ENCODE assay signal across 14 cellular contexts in the genomic region with DNA sequence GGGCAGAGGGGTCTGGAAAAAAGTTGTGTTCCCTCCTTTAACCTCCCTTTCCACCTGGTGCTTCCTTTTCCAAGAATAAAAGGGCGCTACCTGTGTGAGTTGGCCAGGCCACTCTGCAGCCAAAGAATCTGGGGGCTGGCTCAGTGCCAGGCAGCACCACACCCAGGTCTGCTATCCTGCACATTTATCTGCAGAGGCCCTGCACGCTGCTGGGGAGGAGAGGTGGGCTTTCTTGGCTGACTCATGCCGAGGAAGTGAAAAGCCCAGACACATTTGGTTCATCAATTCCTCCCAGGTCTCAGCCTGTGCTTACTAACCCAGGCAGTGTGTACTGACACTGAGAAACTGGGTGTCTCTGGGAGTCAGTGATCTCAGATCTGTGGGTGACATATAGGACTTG.
DNase-seq lines count a peak whose midpoint lies in the region; TF ChIP-seq lines count a peak whose summit lies in the region.
"Had no signal": no experiment of that assay in that cellular context is flagged by ENCODE, and none has a peak within 500 bp of the region (broad histone marks: within the 10 kb centered on the region; RNA-seq: fewer than 3 reads in every experiment).

No MANE protein-coding gene starts in this region.

- peak overlapping the region; percentile 92 for H3K27ac ChIP-seq in SJSA1

- peaks cover 7% of the 10 kb centered on the region; the same call in 1 of the 2 replicates for H3K36me3 ChIP-seq in SJSA1

- peaks cover 37% of the 10 kb centered on the region for H3K4me1 Mint-ChIP-seq in type B pancreatic cell (ENCODE audit: unreplicated experiment)

- H3K4me3 ChIP-seq in SJSA1, result no peak overlapping the region
- H3K4me3 ChIP-seq: GM23338, skin epidermis had no signal

- TF ChIP-seq CTCF in type B pancreatic cell (conservative IDR thresholded peaks at IDR 0.05), result no peak

- H3K27me3 ChIP-seq in SJSA1 (replicated peaks), result no peaks in the 10 kb centered on the region

- peaks cover 65% of the 10 kb centered on the region for H3K4me1 ChIP-seq in SJSA1 (replicated peaks)

- peaks cover 8% of the 10 kb centered on the region for H3K36me3 Mint-ChIP-seq in type B pancreatic cell

- H3K9me3 Mint-ChIP-seq in type B pancreatic cell, result peaks cover 5% of the 10 kb centered on the region

- H3K9me3 ChIP-seq in SJSA1 (replicated peaks), result peaks cover 6% of the 10 kb centered on the region

- H3K27me3 Mint-ChIP-seq in type B pancreatic cell, result no peaks in the 10 kb centered on the region

- peak overlapping the region; percentile 87 for H3K27ac Mint-ChIP-seq in type B pancreatic cell
- H3K27ac Mint-ChIP-seq: activated T-helper 2 cell treated with anti-CD3 and anti-CD28 coated beads, Interferon-gamma antibody, Interleukin-2, Interleukin-4, amounts not matched to agents 10 μg/mL and 5 μg/mL and 100 μg/mL, durations not matched to agents 14 hours and 24 hours and 36 hours; GM23338; WTC11 had no signal

- H3K4me3 Mint-ChIP-seq in type B pancreatic cell, result no peak overlapping the region
- H3K4me3 Mint-ChIP-seq: GM23338, WTC11 had no signal

- DNase-seq in SIG-M5 treated with dmso at 0.1 percent for 504 hours (lab: John Stamatoyannopoulos, UW; ENCODE audit: unreplicated experiment) (peak; percentile 8), SIG-M5 (lab: John Stamatoyannopoulos, UW) (no peak), SJSA1 (ENCODE audit: low read depth in 1 of 2, low spot score in 2 of 2) (no peak), iris pigment epithelial cell (ENCODE audit: low read depth) (peak; percentile 69), type B pancreatic cell (ENCODE audit: extremely low spot score, unreplicated experiment) (no peak), NCI-H1048 (lab: John Stamatoyannopoulos, UW) (no peak), midbrain (lab: John Stamatoyannopoulos, UW) (no peak)
- DNase-seq in activated naive CD4-positive, alpha-beta T cell treated with anti-CD3 and anti-CD28 coated beads, Interleukin-2, amount 50 U/mL, for 16 hours, result no peak
- DNase-seq: GDM1, NCI-H1417 had no signal

Comparison
In these comparisons a context has a peak if more than half of its experiments do, and no peak if none do; other contexts are left out.
1. DNase-seq: peak in SIG-M5 treated with dmso at 0.1 percent for 504 hours (single experiment) and iris pigment epithelial cell (single experiment); none in SIG-M5 (single experiment), SJSA1 (0 of 2), type B pancreatic cell (single experiment), NCI-H1048 (single experiment), midbrain (single experiment) and activated naive CD4-positive, alpha-beta T cell treated with anti-CD3 and anti-CD28 coated beads, Interleukin-2, amount 50 U/mL, for 16 hours (single experiment).